Comparison of ENCODE assay signal across 13 cellular contexts in the genomic region with DNA sequence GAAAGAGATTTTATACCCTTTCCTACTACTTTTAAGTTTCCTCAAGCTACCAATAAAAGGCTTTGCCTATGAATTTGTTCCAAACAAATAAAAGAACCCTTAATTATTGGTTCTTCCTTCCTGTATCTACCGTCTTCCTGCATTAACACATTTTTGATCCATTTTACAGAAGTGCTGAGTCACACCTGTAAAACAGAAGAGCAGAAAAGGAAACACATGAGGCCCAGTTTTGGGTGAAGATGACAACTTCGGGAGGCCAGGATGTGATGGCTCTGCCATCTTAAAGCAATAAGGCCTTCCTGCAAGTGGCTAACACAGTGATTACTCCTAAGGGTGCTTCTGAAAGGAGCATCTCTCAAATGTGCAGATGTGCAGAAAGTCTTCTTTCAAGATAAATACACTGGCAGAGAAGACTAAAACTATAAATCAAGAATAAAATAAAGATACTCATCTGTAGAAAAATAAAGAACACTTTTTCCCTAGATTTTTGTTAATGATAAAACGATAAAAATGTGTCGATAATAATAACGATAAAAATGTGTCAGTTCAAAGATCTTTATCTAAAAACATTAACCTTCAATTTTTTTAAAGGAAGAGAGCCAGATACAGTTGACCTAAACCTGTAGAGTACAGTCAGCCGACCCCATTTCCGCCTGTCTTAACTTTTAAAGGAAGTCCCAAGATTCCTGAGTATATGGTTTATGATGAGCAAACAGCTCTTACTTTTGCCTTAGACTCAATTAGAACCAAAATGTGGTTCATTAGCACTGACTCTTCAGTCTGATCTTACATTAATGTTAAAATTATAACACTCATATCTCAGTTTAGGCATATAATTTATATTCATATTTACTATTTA.
A peak's percentile ranks its signal among the peaks of the same experiment; 100 is the strongest.
DNase-seq lines count a peak whose midpoint lies in the region; TF ChIP-seq lines count a peak whose summit lies in the region.
"Had no signal": no experiment of that assay in that cellular context is flagged by ENCODE, and none has a peak within 500 bp of the region (broad histone marks: within the 10 kb centered on the region; RNA-seq: fewer than 3 reads in every experiment).

No MANE protein-coding gene starts in this region.

- TF ChIP-seq CTCF in MCF 10A (IDR thresholded peaks at IDR 0.05; ENCODE audit: unreplicated experiment) (no peak), breast epithelium (IDR thresholded peaks at IDR 0.05) (no peak), spleen (IDR thresholded peaks at IDR 0.05 in 8 of 11, conservative IDR thresholded peaks at IDR 0.05 in 3 of 11) (no peak), GM10266 (IDR thresholded peaks at IDR 0.05; ENCODE audit: control insufficient read depth, insufficient read depth, low read depth, missing control alignments) (no peak)

- H3K4me3 ChIP-seq in breast epithelium: no peak overlapping the region
- no peak overlapping the region for H3K4me3 ChIP-seq in spleen
- H3K4me3 ChIP-seq: MG63, thoracic aorta had no signal

- peaks cover 38% of the 10 kb centered on the region for H3K36me3 Mint-ChIP-seq in MCF 10A (ENCODE audit: insufficient read depth, unreplicated experiment)
- peaks cover 3% of the 10 kb centered on the region for H3K36me3 Mint-ChIP-seq in activated naive CD8-positive, alpha-beta T cell treated with anti-CD3 and anti-CD28 coated beads for 36 hours

- H3K4me1 ChIP-seq in breast epithelium (peaks cover 0 to 15% of the 10 kb centered on the region in 2 donors), spleen (peaks cover 4 to 89% (median 58%) of the 10 kb centered on the region in 6 donors)

- peak overlapping the region; percentile 82 for H3K27ac Mint-ChIP-seq in MCF 10A (ENCODE audit: low read depth, unreplicated experiment)
- H3K27ac Mint-ChIP-seq in activated naive CD8-positive, alpha-beta T cell treated with anti-CD3 and anti-CD28 coated beads for 36 hours: peak overlapping the region; percentile 2

- CTCF ChIA-PET in MCF 10A (lab: Yijun Ruan, JAX): interaction anchor here (1.4 to 2.5 kb wide), 4 partner anchors 9 to 107 kb away, joined by 4 to 13 read pairs (median 5); no protein-coding TSS in a partner anchor

- H3K9me3 ChIP-seq in breast epithelium (no peaks in the 10 kb centered on the region), spleen (no peaks in the 10 kb centered on the region)
- H3K9me3 ChIP-seq: MG63, thoracic aorta had no signal

- intact Hi-C loops in MCF 10A (cut with micrococcal nuclease) (no loop called here), breast epithelium (cut with DNase I; ENCODE audit: low total_unique reads) (no loop called here), spleen (cut with DNase I; ENCODE audit: low total_unique reads) (no loop called here)

- TF ChIP-seq POLR2A in breast epithelium (IDR thresholded peaks at IDR 0.05) (no peak), spleen (IDR thresholded peaks at IDR 0.05) (no peak)

- H3K27me3 ChIP-seq in breast epithelium: no peaks in the 10 kb centered on the region
- H3K27me3 ChIP-seq in spleen (replicated peaks in 1 of 7): no peaks in the 10 kb centered on the region
- H3K27me3 ChIP-seq: MG63 had no signal

- no peaks in the 10 kb centered on the region for H3K36me3 ChIP-seq in breast epithelium
- peaks cover 0 to 9% (median 0%) of the 10 kb centered on the region in 6 donors for H3K36me3 ChIP-seq in spleen
- H3K36me3 ChIP-seq: thoracic aorta had no signal

- 47 to 55% (median 54%) methylated on average over 7 of the region's 7 CpGs for WGBS in spleen, 5 donors

- H3K9me3 Mint-ChIP-seq in MCF 10A (ENCODE audit: unreplicated experiment): no peaks in the 10 kb centered on the region
- H3K9me3 Mint-ChIP-seq in activated naive CD8-positive, alpha-beta T cell treated with anti-CD3 and anti-CD28 coated beads for 36 hours: no peaks in the 10 kb centered on the region
- H3K9me3 Mint-ChIP-seq: nephron had no signal

- BruUV-seq in MCF 10A (replicated peaks; lab: Mats Ljungman, UMichigan): no TSS peak

- H3K4me3 Mint-ChIP-seq in MCF 10A (ENCODE audit: unreplicated experiment): no peak overlapping the region
- peak overlapping the region; percentile 2 for H3K4me3 Mint-ChIP-seq in activated naive CD8-positive, alpha-beta T cell treated with anti-CD3 and anti-CD28 coated beads for 36 hours
- H3K4me3 Mint-ChIP-seq: nephron had no signal

- POLR2A ChIA-PET in MCF 10A (lab: Yijun Ruan, JAX): interaction anchor here (1.0 to 3.4 kb wide), 8 partner anchors 8 to 115 kb away, joined by 3 to 21 read pairs (median 12); a partner anchor contains a TSS

- DNase-seq in MCF 10A (ENCODE audit: unreplicated experiment) (no peak), breast epithelium (ENCODE audit: low spot score in 2 of 2) (no peak), NCI-H69 (lab: John Stamatoyannopoulos, UW) (peak; percentile 72), spleen (no peak), GM10266 (ENCODE audit: extremely low spot score) (no peak), NCI-H774 (lab: John Stamatoyannopoulos, UW) (no peak), midbrain (lab: John Stamatoyannopoulos, UW) (no peak)
- no peak for DNase-seq in activated naive CD8-positive, alpha-beta T cell treated with anti-CD3 and anti-CD28 coated beads for 36 hours
- DNase-seq: glutamatergic neuron, MG63 had no signal

- H3K4me1 Mint-ChIP-seq in MCF 10A (ENCODE audit: insufficient read depth, unreplicated experiment): peaks cover 49% of the 10 kb centered on the region
- peaks cover 50% of the 10 kb centered on the region for H3K4me1 Mint-ChIP-seq in activated naive CD8-positive, alpha-beta T cell treated with anti-CD3 and anti-CD28 coated beads for 36 hours

- no peaks in the 10 kb centered on the region for H3K27me3 Mint-ChIP-seq in MCF 10A (ENCODE audit: insufficient read depth, unreplicated experiment)
- no peaks in the 10 kb centered on the region for H3K27me3 Mint-ChIP-seq in activated naive CD8-positive, alpha-beta T cell treated with anti-CD3 and anti-CD28 coated beads for 36 hours

- no peak overlapping the region for H3K27ac ChIP-seq in breast epithelium
- H3K27ac ChIP-seq in spleen: peak overlapping the region in 7 of 8 donors; percentile 24 to 83 (median 77)
- H3K27ac ChIP-seq: C4-2B had no signal

Comparison
In these comparisons a context has a peak if more than half of its experiments do, and no peak if none do; other contexts are left out.
1. H3K27ac ChIP-seq: peak in spleen (7 of 8); none in breast epithelium (0 of 2).